Comparison of ENCODE assay signal across 21 cellular contexts in genomic region chr6:44025226-44025625, GRCh38.
"Had no signal": no experiment of that assay in that cellular context is flagged by ENCODE, and none has a peak within 500 bp of the region (broad histone marks: within the 10 kb centered on the region; RNA-seq: fewer than 3 reads in every experiment).

No MANE protein-coding gene starts in this region.

- H3K36me3 ChIP-seq: cardiac muscle cell, esophagus squamous epithelium, gastrocnemius medialis, sigmoid colon, thoracic aorta had no signal

- DNase-seq: activated CD4-positive, CD25-positive, alpha-beta regulatory T cell treated with anti-CD3 and anti-CD28 coated beads, Interleukin-2, amount 50 U/mL, for 72 hours; activated gamma-delta T cell; activated naive CD4-positive, alpha-beta T cell treated with anti-CD3 and anti-CD28 coated beads, Interleukin-2, amount 50 U/mL, for 16 hours; activated naive CD8-positive, alpha-beta T cell treated with anti-CD3 and anti-CD28 coated beads, Interleukin-2, amount 50 U/mL, for 24 hours; activated T-cell treated with anti-CD3 and anti-CD28 coated beads, Interleukin-2, amount 50 U/mL, for 4 hours; cortex of kidney; esophagus squamous epithelium; gastrocnemius medialis; hippocampal formation; left cardiac atrium; mesenchymal stem cell; naive B cell; retina; stimulated activated CD4-positive, alpha-beta T cell treated with anti-CD3 and anti-CD28 coated beads, Interleukin-4, amount 100 ng/mL, for 1 hour; stimulated activated naive CD4-positive, alpha-beta T cell had no signal

- H3K27ac ChIP-seq: cardiac muscle cell, esophagus squamous epithelium, gastrocnemius medialis, sigmoid colon, thoracic aorta, VCaP had no signal

- H3K4me3 ChIP-seq: cardiac muscle cell, esophagus squamous epithelium, gastrocnemius medialis, sigmoid colon, thoracic aorta had no signal

- H3K9me3 ChIP-seq: esophagus squamous epithelium, gastrocnemius medialis, sigmoid colon, thoracic aorta had no signal

- H3K4me1 Mint-ChIP-seq: activated naive CD8-positive, alpha-beta T cell treated with anti-CD3 and anti-CD28 coated beads, Interleukin-2, amount 50 U/mL, for 24 hours; naive B cell had no signal

- H3K9me3 Mint-ChIP-seq: activated naive CD8-positive, alpha-beta T cell treated with anti-CD3 and anti-CD28 coated beads, Interleukin-2, amount 50 U/mL, for 24 hours; activated T-cell treated with anti-CD3 and anti-CD28 coated beads, Interleukin-2, amount 50 U/mL, for 4 hours; endodermal cell; naive B cell had no signal

- H3K4me3 Mint-ChIP-seq: activated naive CD8-positive, alpha-beta T cell treated with anti-CD3 and anti-CD28 coated beads, Interleukin-2, amount 50 U/mL, for 24 hours; activated T-cell treated with anti-CD3 and anti-CD28 coated beads, Interleukin-2, amount 50 U/mL, for 4 hours; endodermal cell; naive B cell; type B pancreatic cell had no signal

- H3K36me3 Mint-ChIP-seq: naive B cell, type B pancreatic cell had no signal

- H3K27me3 ChIP-seq: cardiac muscle cell, gastrocnemius medialis, sigmoid colon had no signal

- H3K27ac Mint-ChIP-seq: activated naive CD8-positive, alpha-beta T cell treated with anti-CD3 and anti-CD28 coated beads, Interleukin-2, amount 50 U/mL, for 24 hours; type B pancreatic cell had no signal
